In genomic region chr22:36065775-36066544, GRCh38 we compare ENCODE assay signal across 1 cellular context.
TF ChIP-seq lines count a peak whose summit lies in the region.

No MANE protein-coding gene starts in this region.

TF ChIP-seq in HepG2, 621 proteins besides CTCF, POLR2A, EP300 and RAD21 (continued from another document and continues in another):
- TF ChIP-seq STAT6 (CRISPR knock-in tag; IDR thresholded peaks at IDR 0.05; ENCODE audit: borderline replicate concordance) (0 out of 2 replicates have a peak, but pooled peaks have one; percentile 33), HNF4A (CRISPR knock-in tag; IDR thresholded peaks at IDR 0.05) (no peak), DDIT3 (CRISPR knock-in tag; IDR thresholded peaks at IDR 0.05) (no peak), ZGPAT (CRISPR knock-in tag; IDR thresholded peaks at IDR 0.05) (peak; percentile 66), CHD2 (IDR thresholded peaks at IDR 0.05; ENCODE audit: low read depth, low read length) (no peak), ZSCAN21 (CRISPR knock-in tag; IDR thresholded peaks at IDR 0.05; ENCODE audit: borderline replicate concordance) (peak; percentile 4; the same call in 1 of the 2 replicates), TCF12 (IDR thresholded peaks at IDR 0.05) (no peak), TCF12 (CRISPR knock-in tag; IDR thresholded peaks at IDR 0.05) (no peak), RFXAP (CRISPR knock-in tag; IDR thresholded peaks at IDR 0.05; ENCODE audit: borderline replicate concordance) (no peak), REPIN1 (CRISPR knock-in tag; IDR thresholded peaks at IDR 0.05; ENCODE audit: borderline replicate concordance, low read depth) (peak; percentile 78), ATF2 (CRISPR knock-in tag; IDR thresholded peaks at IDR 0.05) (no peak), ZNF329 (CRISPR knock-in tag; IDR thresholded peaks at IDR 0.05; ENCODE audit: low read depth) (no peak), HNRNPH1 (optimal IDR thresholded peaks at IDR 0.05; ENCODE audit: low read depth, low read length) (no peak), ZNF564 (CRISPR knock-in tag; IDR thresholded peaks at IDR 0.05) (peak; percentile 57; the same call in 1 of the 2 replicates), KAT8 (CRISPR knock-in tag; IDR thresholded peaks at IDR 0.05) (peak; percentile 62), IKZF4 (CRISPR knock-in tag; IDR thresholded peaks at IDR 0.05; ENCODE audit: borderline replicate concordance, low read depth, not compliant biosample characterization) (no peak), NR2F1 (CRISPR knock-in tag; IDR thresholded peaks at IDR 0.05) (peak in 1 of 2 experiments; percentile 53; a peak in 1 of 4 replicates), TBX2 (CRISPR knock-in tag; IDR thresholded peaks at IDR 0.05; ENCODE audit: borderline replicate concordance) (peak; percentile 45; the same call in 1 of the 2 replicates), TBP (CRISPR knock-in tag; IDR thresholded peaks at IDR 0.05) (no peak), RBM22 (optimal IDR thresholded peaks at IDR 0.05; ENCODE audit: low read length) (no peak), REST (IDR thresholded peaks at IDR 0.05; ENCODE audit: borderline replicate concordance in 1 of 2, low read depth in 1 of 2, low read length in 2 of 2) (no peak), ASH2L (IDR thresholded peaks at IDR 0.05; ENCODE audit: insufficient read length, low read depth, low read length) (peak; percentile 51), SNAPC4 (CRISPR knock-in tag; IDR thresholded peaks at IDR 0.05) (0 out of 2 replicates have a peak, but pooled peaks have one; percentile 21), ZNF776 (CRISPR knock-in tag; IDR thresholded peaks at IDR 0.05) (peak; percentile 62), MBD4 (IDR thresholded peaks at IDR 0.05; ENCODE audit: borderline replicate concordance, low read length) (no peak), AFF4 (CRISPR knock-in tag; IDR thresholded peaks at IDR 0.05) (no peak), PHF21A (CRISPR knock-in tag; IDR thresholded peaks at IDR 0.05) (peak; percentile 35; the same call in 1 of the 2 replicates), AGO1 (IDR thresholded peaks at IDR 0.05; ENCODE audit: low read depth, low read length, poor library complexity, severe bottlenecking) (peak; percentile 53), FLYWCH1 (CRISPR knock-in tag; IDR thresholded peaks at IDR 0.05) (no peak), ZNF225 (CRISPR knock-in tag; IDR thresholded peaks at IDR 0.05) (peak; percentile 29; the same call in 1 of the 2 replicates), ZNF34 (CRISPR knock-in tag; IDR thresholded peaks at IDR 0.05; ENCODE audit: borderline replicate concordance) (peak; percentile 93; the same call in 1 of the 2 replicates), MTERF4 (CRISPR knock-in tag; IDR thresholded peaks at IDR 0.05) (peak; percentile 7; the same call in 1 of the 2 replicates), MAX (IDR thresholded peaks at IDR 0.05) (peak; percentile 92), NRL (CRISPR knock-in tag; IDR thresholded peaks at IDR 0.05; ENCODE audit: borderline replicate concordance) (peak; percentile 16; the same call in 1 of the 2 replicates), ATF5 (CRISPR knock-in tag; IDR thresholded peaks at IDR 0.05; ENCODE audit: low read depth) (no peak), ETV6 (CRISPR knock-in tag; conservative IDR thresholded peaks at IDR 0.05) (0 out of 2 replicates have a peak, but pooled peaks have one; percentile 14), MED1 (CRISPR knock-in tag; IDR thresholded peaks at IDR 0.05) (no peak; the same call in 1 of the 2 replicates), NCOA2 (CRISPR knock-in tag; IDR thresholded peaks at IDR 0.05) (no peak), BORCS8-MEF2B (CRISPR knock-in tag; IDR thresholded peaks at IDR 0.05) (0 out of 2 replicates have a peak, but pooled peaks have one; percentile 9)
